8 cellular contexts compared by ENCODE assay signal in the genomic region with DNA sequence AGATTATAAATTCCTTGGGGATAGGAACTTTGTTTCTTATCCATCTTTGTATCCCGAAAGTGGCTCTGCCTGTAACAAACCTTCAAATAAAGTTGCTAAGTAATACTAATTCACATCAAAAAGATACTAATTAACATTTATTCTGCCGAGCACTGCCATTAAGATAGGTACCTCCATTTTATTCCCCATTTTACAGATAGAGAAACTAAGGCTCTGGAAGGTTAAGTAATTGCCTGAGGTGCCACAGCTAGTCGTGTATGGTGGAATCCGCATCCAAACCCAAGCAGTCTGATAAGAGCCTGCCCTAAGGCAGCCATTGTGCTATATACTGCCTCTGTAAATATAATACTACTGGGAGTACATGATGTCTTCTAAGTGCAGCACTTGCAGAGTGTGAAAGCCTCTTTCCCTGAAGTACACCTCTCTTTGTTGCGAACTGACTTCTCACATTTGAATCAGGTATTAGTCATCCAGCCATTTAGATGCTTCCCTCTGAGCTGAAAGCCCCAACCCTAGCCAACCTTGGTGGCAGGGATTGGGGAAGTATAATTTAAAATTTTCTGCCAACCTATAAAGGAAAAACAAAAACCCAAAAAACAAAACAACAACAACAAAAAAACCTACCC.
DNase-seq lines count a peak whose midpoint lies in the region; ATAC-seq and TF ChIP-seq lines count a peak whose summit lies in the region.

No MANE protein-coding gene starts in this region.

- no peaks in the 10 kb centered on the region for H3K9me3 Mint-ChIP-seq in CD14-positive monocyte
- H3K9me3 Mint-ChIP-seq in activated naive CD4-positive, alpha-beta T cell treated with anti-CD3 and anti-CD28 coated beads, Interleukin-2, amount 50 U/mL, for 72 hours, result no peaks in the 10 kb centered on the region

- peaks cover 30% of the 10 kb centered on the region for H3K4me1 Mint-ChIP-seq in CD14-positive monocyte

- H3K27ac Mint-ChIP-seq in CD14-positive monocyte, result peak overlapping the region in 5 of 7 donors; percentile 46 to 67 (median 62)
- H3K27ac Mint-ChIP-seq in activated naive CD4-positive, alpha-beta T cell treated with anti-CD3 and anti-CD28 coated beads, Interleukin-2, amount 50 U/mL, for 72 hours, result peak overlapping the region; percentile 97 to 99

- H3K4me3 ChIP-seq in HUES6 (ENCODE audit: low read depth, low read length) (peak overlapping the region; percentile 34), mucosa of descending colon (no peak overlapping the region), SJCRH30 (no peak overlapping the region), left ventricle myocardium inferior (no peak overlapping the region)

- intact Hi-C loops in CD14-positive monocyte (cut with micrococcal nuclease) (no loop called here), mucosa of descending colon (cut with DNase I, micrococcal nuclease) (loop anchor here in 1 of 2 donors (5.0 kb wide), 1 partner anchor 61 kb away; no protein-coding TSS in a partner anchor), left ventricle myocardium inferior (cut with micrococcal nuclease) (no loop called here)

- DNase-seq in CD14-positive monocyte (ENCODE audit: low spot score), result no peak
- DNase-seq in activated naive CD4-positive, alpha-beta T cell treated with anti-CD3 and anti-CD28 coated beads, Interleukin-2, amount 50 U/mL, for 72 hours (ENCODE audit: low spot score in 2 of 2), result no peak
- DNase-seq in mucosa of descending colon, result no peak
- no peak for DNase-seq in SJCRH30
- DNase-seq in left ventricle myocardium inferior, result no peak
- DNase-seq in activated CD4-positive, CD25-positive, alpha-beta regulatory T cell treated with anti-CD3 and anti-CD28 coated beads, Interleukin-2, amount 50 U/mL, for 72 hours, result no peak
- DNase-seq in omental fat pad (ENCODE audit: low spot score), result no peak

- H3K36me3 Mint-ChIP-seq in CD14-positive monocyte, result no peaks in the 10 kb centered on the region
- no peaks in the 10 kb centered on the region for H3K36me3 Mint-ChIP-seq in activated naive CD4-positive, alpha-beta T cell treated with anti-CD3 and anti-CD28 coated beads, Interleukin-2, amount 50 U/mL, for 72 hours

- peak overlapping the region; percentile 2; the same call in 1 of the 2 replicates for H3K27ac ChIP-seq in HUES6 (ENCODE audit: low read depth, low read length)
- no peak overlapping the region for H3K27ac ChIP-seq in SJCRH30
- no peak overlapping the region for H3K27ac ChIP-seq in left ventricle myocardium inferior (replicated peaks)

- TF ChIP-seq CTCF in CD14-positive monocyte (IDR thresholded peaks at IDR 0.05), result no peak
- no peak for TF ChIP-seq CTCF in mucosa of descending colon (IDR thresholded peaks at IDR 0.05)
- TF ChIP-seq CTCF in left ventricle myocardium inferior (IDR thresholded peaks at IDR 0.05; ENCODE audit: borderline replicate concordance), result no peak
- TF ChIP-seq CTCF in omental fat pad (IDR thresholded peaks at IDR 0.05), result no peak

- H3K36me3 ChIP-seq in HUES6 (ENCODE audit: control insufficient read depth, insufficient read depth, low read length) (no peaks in the 10 kb centered on the region), mucosa of descending colon (ENCODE audit: low read depth) (no peaks in the 10 kb centered on the region), SJCRH30 (no peaks in the 10 kb centered on the region), left ventricle myocardium inferior (no peaks in the 10 kb centered on the region)

- ATAC-seq in activated naive CD4-positive, alpha-beta T cell treated with anti-CD3 and anti-CD28 coated beads, Interleukin-2, amount 50 U/mL, for 72 hours, result peak; percentile 76 to 78
- ATAC-seq in mucosa of descending colon (peak; percentile 9), omental fat pad (ENCODE audit: low FRiP score) (no peak)

- peaks cover 0 to 3% (median 0%) of the 10 kb centered on the region in 3 donors for H3K27me3 Mint-ChIP-seq in CD14-positive monocyte (ENCODE audit: low read depth in 3 of 3)

- H3K27me3 ChIP-seq in HUES6 (ENCODE audit: control insufficient read depth, insufficient read depth, low read length) (no peaks in the 10 kb centered on the region), SJCRH30 (no peaks in the 10 kb centered on the region), left ventricle myocardium inferior (ENCODE audit: low read depth) (no peaks in the 10 kb centered on the region)

- peak overlapping the region; percentile 31 for H3K9ac ChIP-seq in HUES6 (ENCODE audit: low read length)

- no peak overlapping the region for H3K4me3 Mint-ChIP-seq in CD14-positive monocyte

- H3K4me1 ChIP-seq in HUES6 (ENCODE audit: control insufficient read depth, insufficient read depth, low read length) (peaks cover 69% of the 10 kb centered on the region), mucosa of descending colon (ENCODE audit: low read depth) (peaks cover 29% of the 10 kb centered on the region), SJCRH30 (peaks cover 9% of the 10 kb centered on the region), left ventricle myocardium inferior (peaks cover 16% of the 10 kb centered on the region)

- H3K9me3 ChIP-seq in HUES6 (ENCODE audit: control insufficient read depth, insufficient read depth, low read depth, low read length) (no peaks in the 10 kb centered on the region), mucosa of descending colon (no peaks in the 10 kb centered on the region), SJCRH30 (replicated peaks) (no peaks in the 10 kb centered on the region), left ventricle myocardium inferior (replicated peaks) (no peaks in the 10 kb centered on the region)
